Comparison of ENCODE assay signal across 10 cellular contexts in the genomic region with DNA sequence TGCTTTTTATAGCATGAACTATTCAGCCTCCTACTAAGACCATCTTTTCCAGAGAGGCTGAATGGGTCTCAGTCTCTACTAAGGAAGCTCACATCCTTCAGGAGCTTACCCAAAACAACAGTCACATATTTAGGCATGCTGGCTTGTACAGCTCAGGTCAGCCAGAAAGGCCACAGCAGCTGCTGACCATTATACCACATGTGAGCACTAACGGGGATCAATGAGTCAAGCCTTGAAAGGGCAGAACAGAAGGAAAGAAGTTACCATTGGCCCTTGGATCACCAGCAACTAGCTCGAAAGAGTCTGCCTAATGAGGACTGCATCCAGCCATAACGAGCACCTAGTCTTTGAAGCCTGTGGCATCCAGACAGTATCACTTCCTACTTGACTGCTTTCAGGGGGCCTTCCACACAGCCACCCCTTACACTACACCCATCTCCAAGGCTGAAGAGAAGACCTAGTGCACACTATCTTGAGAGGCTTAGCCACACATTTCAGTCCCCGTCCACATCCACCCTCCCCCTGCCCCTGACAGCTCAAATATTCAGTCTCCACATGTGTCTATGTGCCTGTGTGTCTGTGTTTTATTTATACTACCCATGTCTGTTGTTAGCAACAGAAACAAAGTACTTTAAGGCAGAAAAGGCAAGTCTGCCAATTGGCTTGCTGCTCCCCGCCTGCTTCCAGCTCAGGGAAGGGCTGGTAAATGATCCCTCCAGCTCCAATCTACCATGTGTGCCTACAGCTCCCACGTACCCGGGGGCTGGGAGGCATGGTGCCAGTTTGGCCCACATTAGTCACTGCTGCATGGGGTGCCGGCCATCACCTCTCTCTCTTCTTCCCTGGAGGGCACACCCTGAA.
DNase-seq lines count a peak whose midpoint lies in the region; ATAC-seq and TF ChIP-seq lines count a peak whose summit lies in the region.
"Had no signal": no experiment of that assay in that cellular context is flagged by ENCODE, and none has a peak within 500 bp of the region (broad histone marks: within the 10 kb centered on the region; RNA-seq: fewer than 3 reads in every experiment).

No MANE protein-coding gene starts in this region.

- no peak for TF ChIP-seq EP300 in esophagus muscularis mucosa (IDR thresholded peaks at IDR 0.05)

- H3K4me1 ChIP-seq in esophagus muscularis mucosa, result peaks cover 74 to 99% (median 97%) of the 10 kb centered on the region in 4 donors

- H3K9me3 ChIP-seq in esophagus muscularis mucosa, result no peaks in the 10 kb centered on the region

- H3K36me3 ChIP-seq in esophagus muscularis mucosa, result no peaks in the 10 kb centered on the region

- WGBS in esophagus muscularis mucosa, result 30% methylated on average over 5 of the region's 8 CpGs

- H3K4me3 ChIP-seq in AG10803 (ENCODE audit: low read length), result no peak overlapping the region
- H3K4me3 ChIP-seq in esophagus muscularis mucosa, result peak overlapping the region in 1 of 4 donors; percentile 2

- no peaks in the 10 kb centered on the region for H3K9me3 Mint-ChIP-seq in neural crest cell
- H3K9me3 Mint-ChIP-seq: T-helper 2 cell treated with Interferon-gamma antibody and Interleukin-4, amounts not matched to agents 5 μg/mL and 100 μg/mL, for 36 hours had no signal

- H3K27ac ChIP-seq in esophagus muscularis mucosa (replicated peaks in 1 of 4), result peak overlapping the region; percentile 83 to 89 (median 86)

- DNase-seq in AG10803 (ENCODE audit: low read depth), result peak; percentile 80
- DNase-seq in esophagus muscularis mucosa (ENCODE audit: extremely low spot score), result no peak
- DNase-seq in neural crest cell (ENCODE audit: low read depth, low spot score), result no peak
- DNase-seq in medulla oblongata (ENCODE audit: extremely low spot score), result no peak
- no peak for DNase-seq in putamen (ENCODE audit: low spot score)

- H3K4me1 Mint-ChIP-seq in neural crest cell, result peaks cover 10% of the 10 kb centered on the region
- H3K4me1 Mint-ChIP-seq: B cell had no signal

- H3K27me3 Mint-ChIP-seq in neural crest cell (ENCODE audit: low read depth), result no peaks in the 10 kb centered on the region

- H3K27me3 ChIP-seq in esophagus muscularis mucosa, result no peaks in the 10 kb centered on the region

- no peaks in the 10 kb centered on the region for H3K36me3 Mint-ChIP-seq in neural crest cell (ENCODE audit: low read depth)

- TF ChIP-seq POLR2A in esophagus muscularis mucosa (IDR thresholded peaks at IDR 0.05; ENCODE audit: low read depth), result no peak

- no peak overlapping the region for H3K4me3 Mint-ChIP-seq in neural crest cell
- H3K4me3 Mint-ChIP-seq: B cell; T-helper 2 cell treated with Interferon-gamma antibody and Interleukin-4, amounts not matched to agents 5 μg/mL and 100 μg/mL, for 36 hours had no signal

- peak; percentile 54 for ATAC-seq in HG03565 (IDR thresholded peaks at IDR 0.05; ENCODE audit: unreplicated experiment)
- no peak for ATAC-seq in activated CD4-positive, CD25-positive, alpha-beta regulatory T cell treated with anti-CD3 and anti-CD28 coated beads, Interleukin-2, amount 50 U/mL, for 24 hours
- ATAC-seq in HG02840 (IDR thresholded peaks at IDR 0.05; ENCODE audit: low FRiP score, unreplicated experiment), result no peak

- no peak for TF ChIP-seq CTCF in AG10803 (conservative IDR thresholded peaks at IDR 0.05; ENCODE audit: low read length)
- TF ChIP-seq CTCF in esophagus muscularis mucosa (IDR thresholded peaks at IDR 0.05), result no peak
- no peak for TF ChIP-seq CTCF in neural crest cell (conservative IDR thresholded peaks at IDR 0.05)

- peak overlapping the region; percentile 32 for H3K27ac Mint-ChIP-seq in neural crest cell (ENCODE audit: unreplicated experiment)
- H3K27ac Mint-ChIP-seq: B cell; T-helper 2 cell treated with Interferon-gamma antibody and Interleukin-4, amounts not matched to agents 5 μg/mL and 100 μg/mL, for 36 hours had no signal

- intact Hi-C loops in esophagus muscularis mucosa (cut with DNase I), result no loop called here
